ENCODE assay signal across 8 cellular contexts in the genomic region with DNA sequence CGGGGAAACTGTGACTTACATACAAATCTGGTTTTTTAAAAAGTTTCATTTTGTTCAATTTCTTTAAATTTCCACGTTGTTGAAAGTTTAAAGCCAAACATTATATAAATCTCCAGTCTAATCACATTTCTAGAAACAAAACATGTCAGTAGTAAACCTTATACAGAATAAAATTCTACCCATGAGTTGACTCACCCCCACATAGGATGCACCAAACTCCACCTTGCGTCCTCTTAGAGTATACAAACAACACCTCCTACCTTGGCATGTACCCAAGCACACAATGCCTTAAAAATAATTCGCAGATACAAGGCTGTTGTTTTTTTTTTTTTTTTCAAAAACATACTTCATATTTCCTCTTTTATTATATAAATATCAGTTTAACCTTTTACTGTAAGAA. TPM values are rescaled to one million over a fixed set of nuclear protein-coding genes. Genes with fewer than 3 reads are reported as not detected.
DNase-seq lines count a peak whose midpoint lies in the region; ATAC-seq, FAIRE-seq and TF ChIP-seq lines count a peak whose summit lies in the region.

No MANE protein-coding gene starts in this region.

- H3K9me3 Mint-ChIP-seq in activated CD4-positive, alpha-beta T cell treated with anti-CD3 and anti-CD28 coated beads for 36 hours (ENCODE audit: low read depth), result no peaks in the 10 kb centered on the region

- intact Hi-C loops in activated CD4-positive, alpha-beta T cell treated with anti-CD3 and anti-CD28 coated beads for 36 hours (cut with DNase I, micrococcal nuclease), result loop anchor here (5.0 kb wide), 8 partner anchors 59 to 1204 kb away; a partner anchor contains a TSS
- intact Hi-C loops in gastrocnemius medialis (cut with DNase I; ENCODE audit: low total_unique reads) (no loop called here), pancreas (cut with DNase I) (no loop called here)

- peak overlapping the region; percentile 40 to 86 (median 84) for H3K4me3 ChIP-seq in gastrocnemius medialis
- H3K4me3 ChIP-seq in pancreas, result peak overlapping the region in 1 of 4 donors; percentile 81

- POLR2A ChIA-PET in activated CD4-positive, alpha-beta T cell treated with anti-CD3 and anti-CD28 coated beads for 36 hours (lab: Charles Lee), result interaction anchor here (1.1 kb wide), 1 partner anchor 15 kb away, joined by 3 read pairs; no protein-coding TSS in a partner anchor

- H3K9me3 ChIP-seq in gastrocnemius medialis (no peaks in the 10 kb centered on the region), pancreas (no peaks in the 10 kb centered on the region)

- peaks cover 57% of the 10 kb centered on the region for H3K4me1 Mint-ChIP-seq in activated CD4-positive, alpha-beta T cell treated with anti-CD3 and anti-CD28 coated beads for 36 hours

- no peaks in the 10 kb centered on the region for H3K27me3 Mint-ChIP-seq in activated CD4-positive, alpha-beta T cell treated with anti-CD3 and anti-CD28 coated beads for 36 hours

- H3K27ac Mint-ChIP-seq in activated CD4-positive, alpha-beta T cell treated with anti-CD3 and anti-CD28 coated beads for 36 hours, result peak overlapping the region; percentile 63

- H3K27me3 ChIP-seq in gastrocnemius medialis, result no peaks in the 10 kb centered on the region
- H3K27me3 ChIP-seq in pancreas, result no peaks in the 10 kb centered on the region

- peak; percentile 58 for DNase-seq in activated CD4-positive, alpha-beta T cell treated with anti-CD3 and anti-CD28 coated beads for 36 hours
- no peak for DNase-seq in activated CD4-positive, alpha-beta T cell treated with anti-CD3 and anti-CD28 coated beads for 1 hour
- DNase-seq in erythroblast (lab: John Stamatoyannopoulos, UW) (peak; percentile 19 to 21), gastrocnemius medialis (no peak), occipital lobe (lab: John Stamatoyannopoulos, UW) (no peak), pancreas (no peak)

- FAIRE-seq in pancreas (lab: Jason Lieb, UNC), result no peak

- H3K27ac ChIP-seq in VCaP (peak overlapping the region; percentile 99; the same call in 1 of the 2 replicates), gastrocnemius medialis (peak overlapping the region in 3 of 4 donors; percentile 6 to 52 (median 42)), pancreas (peak overlapping the region in 2 of 4 donors; percentile 59 to 73)

- WGBS in pancreas, 2 donors, result 14 to 21% methylated on average over 4 of the region's 4 CpGs

- peak overlapping the region; percentile 98 for H3K4me3 Mint-ChIP-seq in activated CD4-positive, alpha-beta T cell treated with anti-CD3 and anti-CD28 coated beads for 36 hours

- peaks cover 25% of the 10 kb centered on the region for H3K36me3 Mint-ChIP-seq in activated CD4-positive, alpha-beta T cell treated with anti-CD3 and anti-CD28 coated beads for 36 hours (ENCODE audit: low read depth)

- TF ChIP-seq CTCF in VCaP (conservative IDR thresholded peaks at IDR 0.05) (0 out of 2 replicates have a peak, but pooled peaks have one; percentile 17), gastrocnemius medialis (IDR thresholded peaks at IDR 0.05 in 4 of 5, conservative IDR thresholded peaks at IDR 0.05 in 1 of 5) (no peak), pancreas (IDR thresholded peaks at IDR 0.05) (no peak)

- in situ Hi-C loops in gastrocnemius medialis (cut with MboI; ENCODE audit: low sequenced_read_pairs in 4 of 4), result loop anchor here (25.0 kb wide), 3 partner anchors 304 to 1029 kb away; a partner anchor contains a TSS

- no peaks in the 10 kb centered on the region for H3K36me3 ChIP-seq in gastrocnemius medialis
- no peaks in the 10 kb centered on the region for H3K36me3 ChIP-seq in pancreas

- CTCF ChIA-PET in activated CD4-positive, alpha-beta T cell treated with anti-CD3 and anti-CD28 coated beads for 36 hours (lab: Charles Lee), result interaction anchor here (1.1 to 7.6 kb wide), 5 partner anchors 8 to 543 kb away, joined by 3 to 58 read pairs (median 12); no protein-coding TSS in a partner anchor

- H3K4me1 ChIP-seq in gastrocnemius medialis (peaks cover 38 to 53% of the 10 kb centered on the region in 2 donors), pancreas (peaks cover 16 to 36% (median 29%) of the 10 kb centered on the region in 3 donors)

- ATAC-seq in activated CD4-positive, alpha-beta T cell treated with anti-CD3 and anti-CD28 coated beads for 36 hours, result peak; percentile 19
- no peak for ATAC-seq in gastrocnemius medialis
- ATAC-seq in GM19455 (IDR thresholded peaks at IDR 0.05; ENCODE audit: unreplicated experiment), result no peak
- no peak for ATAC-seq in pancreas

- TF ChIP-seq POLR2A in erythroblast (IDR thresholded peaks at IDR 0.05; ENCODE audit: low read length), result no peak
- no peak for TF ChIP-seq POLR2A in gastrocnemius medialis (IDR thresholded peaks at IDR 0.05)

RNA-seq across cellular contexts. Expression of a gene that starts 3.4 kb away (rescaled TPM):
- total RNA-seq in activated CD4-positive, alpha-beta T cell treated with anti-CD3 and anti-CD28 coated beads for 36 hours, result 10 to 100 TPM; 17.0 to 17.8 TPM
- total RNA-seq in gastrocnemius medialis (10 to 100 TPM in 1 of 4 donors, 1 to 10 TPM in 3; 5.8 to 11.5 (median 7.4) TPM), occipital lobe (25.3 TPM), pancreas (10 to 100 TPM in 3 of 6 donors, 1 to 10 TPM in 3; 8.1 to 14.2 (median 9.6) TPM)
- 1 to 10 TPM; 3.2 to 5.0 TPM for polyA plus RNA-seq in pancreas

RNA-seq across cellular contexts. Expression of a gene that starts 38.0 kb away (rescaled TPM):
- total RNA-seq in activated CD4-positive, alpha-beta T cell treated with anti-CD3 and anti-CD28 coated beads for 36 hours, result not detected
- 1 to 10 TPM in 2 of 4 donors, under 1 TPM in 2; 0.17 to 2.5 (median 0.88) TPM for total RNA-seq in gastrocnemius medialis
- total RNA-seq in occipital lobe, result 30.7 TPM
- 1 to 10 TPM in 2 of 6 donors, under 1 TPM in 4; 0.72 to 2.8 (median 0.92) TPM for total RNA-seq in pancreas
- polyA plus RNA-seq in pancreas, result under 1 TPM; 0.72 to 0.85 TPM

Comparison
In these comparisons a context has a peak if more than half of its experiments do, and no peak if none do; other contexts are left out.
1. DNase-seq: peak in activated CD4-positive, alpha-beta T cell treated with anti-CD3 and anti-CD28 coated beads for 36 hours (single experiment) and erythroblast (2 of 2); none in activated CD4-positive, alpha-beta T cell treated with anti-CD3 and anti-CD28 coated beads for 1 hour (single experiment), gastrocnemius medialis (0 of 2), occipital lobe (single experiment) and pancreas (0 of 6).
2. intact Hi-C loops: an anchor here in activated CD4-positive, alpha-beta T cell treated with anti-CD3 and anti-CD28 coated beads for 36 hours (5.0 kb wide); none called in gastrocnemius medialis and pancreas.